In genomic region chr2:230067990-230068657, GRCh38 we compare ENCODE assay signal across 8 cellular contexts. TPM values are rescaled to one million over a fixed set of nuclear protein-coding genes. Genes with fewer than 3 reads are reported as not detected.
DNase-seq lines count a peak whose midpoint lies in the region; ATAC-seq and TF ChIP-seq lines count a peak whose summit lies in the region.

No MANE protein-coding gene starts in this region.

- peak overlapping the region in 1 of 2 experiments; percentile 25; a peak in 2 of 4 replicates for H3K4me3 ChIP-seq in DND-41 (ENCODE audit: low read depth in 1 of 2, low read length in 2 of 2)
- H3K4me3 ChIP-seq in epithelial cell of proximal tubule (ENCODE audit: low read depth, low read length): peak overlapping the region; percentile 68
- H3K4me3 ChIP-seq in mononuclear cell (ENCODE audit: low read length): peak overlapping the region; percentile 34

- ATAC-seq in DND-41 (ENCODE audit: insufficient read depth, low read depth) (peak; percentile 65), GM21825 (IDR thresholded peaks at IDR 0.05; ENCODE audit: unreplicated experiment) (peak; percentile 40)
- peak; percentile 75 for ATAC-seq in stimulated activated naive CD8-positive, alpha-beta T cell treated with anti-CD3 and anti-CD28 coated beads, Interleukin-15, amount 100 ng/mL, for 72 hours

- peaks cover 25% of the 10 kb centered on the region for H3K27me3 Mint-ChIP-seq in stimulated activated naive CD8-positive, alpha-beta T cell treated with anti-CD3 and anti-CD28 coated beads, Interleukin-15, amount 100 ng/mL, for 72 hours

- H3K4me1 ChIP-seq in DND-41 (ENCODE audit: insufficient read depth, low read length) (peaks cover 19% of the 10 kb centered on the region), mononuclear cell (ENCODE audit: insufficient read depth, low read length) (peaks cover 22% of the 10 kb centered on the region)

- peak overlapping the region; percentile 69 to 87 for H3K4me3 Mint-ChIP-seq in stimulated activated naive CD8-positive, alpha-beta T cell treated with anti-CD3 and anti-CD28 coated beads, Interleukin-15, amount 100 ng/mL, for 72 hours

- TF ChIP-seq CTCF in DND-41 (IDR thresholded peaks at IDR 0.05; ENCODE audit: borderline replicate concordance, extremely low read depth, low read length, poor library complexity, severe bottlenecking) (no peak), epithelial cell of proximal tubule (conservative IDR thresholded peaks at IDR 0.05; ENCODE audit: low read depth, low read length) (no peak)

- no peak overlapping the region for H3K27ac ChIP-seq in DND-41 (ENCODE audit: low read length)

- no peaks in the 10 kb centered on the region for H3K9me3 Mint-ChIP-seq in stimulated activated naive CD8-positive, alpha-beta T cell treated with anti-CD3 and anti-CD28 coated beads, Interleukin-15, amount 100 ng/mL, for 72 hours

- peak overlapping the region; percentile 62 for H3K4me2 ChIP-seq in DND-41 (ENCODE audit: insufficient read depth, low read length)

- peak; percentile 19 for DNase-seq in DND-41
- DNase-seq in NCI-H128 (lab: John Stamatoyannopoulos, UW; ENCODE audit: unreplicated experiment): peak; percentile 23
- peak; percentile 84 for DNase-seq in activated CD8-positive, alpha-beta memory T cell treated with anti-CD3 and anti-CD28 coated beads for 24 hours
- no peak for DNase-seq in epithelial cell of proximal tubule (ENCODE audit: low read depth)
- DNase-seq in stimulated activated naive CD8-positive, alpha-beta T cell treated with anti-CD3 and anti-CD28 coated beads, Interleukin-15, amount 100 ng/mL, for 72 hours: peak; percentile 69 to 71
- no peak for DNase-seq in NCI-H2107 (lab: John Stamatoyannopoulos, UW)

- no peaks in the 10 kb centered on the region for H3K79me2 ChIP-seq in DND-41 (ENCODE audit: insufficient read depth, low read length)

- H3K9me3 ChIP-seq in DND-41 (ENCODE audit: insufficient read depth, low read length, severe bottlenecking): no peaks in the 10 kb centered on the region
- H3K9me3 ChIP-seq in mononuclear cell (ENCODE audit: low read depth, low read length): no peaks in the 10 kb centered on the region

- H3K27me3 ChIP-seq in DND-41 (ENCODE audit: insufficient read depth, low read length, poor library complexity) (peaks cover 30% of the 10 kb centered on the region), mononuclear cell (ENCODE audit: insufficient read depth, low read length) (no peaks in the 10 kb centered on the region)

- peaks cover 35% of the 10 kb centered on the region for H3K4me1 Mint-ChIP-seq in stimulated activated naive CD8-positive, alpha-beta T cell treated with anti-CD3 and anti-CD28 coated beads, Interleukin-15, amount 100 ng/mL, for 72 hours

- no peaks in the 10 kb centered on the region for H3K36me3 ChIP-seq in DND-41 (ENCODE audit: insufficient read depth, low read length)

- peak overlapping the region in 1 of 2 donors; percentile 52 for H3K27ac Mint-ChIP-seq in stimulated activated naive CD8-positive, alpha-beta T cell treated with anti-CD3 and anti-CD28 coated beads, Interleukin-15, amount 100 ng/mL, for 72 hours

- no peak overlapping the region for H3K9ac ChIP-seq in DND-41 (ENCODE audit: low read depth, low read length)

- H4K20me1 ChIP-seq in DND-41 (ENCODE audit: insufficient read depth, low read length): no peaks in the 10 kb centered on the region

- peak overlapping the region; percentile 62; the same call in 1 of the 2 replicates for H2AFZ ChIP-seq in DND-41 (ENCODE audit: low read depth, low read length)

RNA-seq across cellular contexts. Expression of gene SLC16A14, which starts 0.6 kb away (rescaled TPM):
- 1.0 and 1.1 TPM in 2 replicates for total RNA-seq in epithelial cell of proximal tubule
- total RNA-seq in mononuclear cell: 0.31 TPM

Comparison
In these comparisons a context has a peak if more than half of its experiments do, and no peak if none do; other contexts are left out.
1. DNase-seq: peak in DND-41 (single experiment), NCI-H128 (single experiment), activated CD8-positive, alpha-beta memory T cell treated with anti-CD3 and anti-CD28 coated beads for 24 hours (single experiment) and stimulated activated naive CD8-positive, alpha-beta T cell treated with anti-CD3 and anti-CD28 coated beads, Interleukin-15, amount 100 ng/mL, for 72 hours (2 of 2); none in epithelial cell of proximal tubule (single experiment) and NCI-H2107 (single experiment).
2. Peak in every context shown above with its lines, with median percentiles within 50 percentile points of each other: ATAC-seq.